25 cellular contexts compared by ENCODE assay signal in genomic region chr3:185424435-185424834, GRCh38.
"Had no signal": no experiment of that assay in that cellular context is flagged by ENCODE, and none has a peak within 500 bp of the region (broad histone marks: within the 10 kb centered on the region; RNA-seq: fewer than 3 reads in every experiment).

No MANE protein-coding gene starts in this region.

- H3K9ac ChIP-seq: SK-N-SH had no signal

- H3K9me3 ChIP-seq: SK-N-SH had no signal

- H3K27ac ChIP-seq: RWPE1 had no signal

- H3K9me2 ChIP-seq: SK-N-SH had no signal

- H3K4me2 ChIP-seq: SK-N-SH had no signal

- FAIRE-seq: HepG2 had no signal

- DNase-seq: IMR-90, Karpas-422, KG1, MV-4-11, NCI-H1048, NCI-H1105, NCI-H1417, NCI-H146, NCI-H187, NCI-H2029, NCI-H2081 treated with DMSO at 0.1 percent for 48 hours, NCI-H2171, NCI-H226, NCI-H446, NCI-H510A, NCI-H524 treated with DMSO at 0.1 percent for 48 hours, NCI-H69, NCI-H774, SHP77, SK-N-SH, SW 1271, T-cell had no signal

- ATAC-seq: HepG2, Panc1, T-cell had no signal
